In genomic region chrX:150984164-150984824, GRCh38 we compare ENCODE assay signal across 8 cellular contexts. TPM values are rescaled to one million over a fixed set of nuclear protein-coding genes. Genes with fewer than 3 reads are reported as not detected.
DNase-seq lines count a peak whose midpoint lies in the region; ATAC-seq and TF ChIP-seq lines count a peak whose summit lies in the region.

No MANE protein-coding gene starts in this region.

- H3K4me1 ChIP-seq in left ventricle myocardium inferior: peaks cover 5% of the 10 kb centered on the region

- no peaks in the 10 kb centered on the region for H3K36me3 ChIP-seq in left ventricle myocardium inferior

- peaks cover 8% of the 10 kb centered on the region for H3K27me3 Mint-ChIP-seq in activated naive CD4-positive, alpha-beta T cell treated with anti-CD3 and anti-CD28 coated beads, Interleukin-2, amount 10 ng/mL, durations not matched to agents 7 days and 5 days
- H3K27me3 Mint-ChIP-seq in immature natural killer cell (ENCODE audit: low read depth in 3 of 3): peaks cover 1 to 15% (median 3%) of the 10 kb centered on the region in 3 donors
- peaks cover 12% of the 10 kb centered on the region for H3K27me3 Mint-ChIP-seq in stimulated activated naive CD8-positive, alpha-beta T cell treated with anti-CD3 and anti-CD28 coated beads, Interleukin-15, amount 100 ng/mL, for 72 hours

- peaks cover 22% of the 10 kb centered on the region for H3K36me3 Mint-ChIP-seq in activated naive CD4-positive, alpha-beta T cell treated with anti-CD3 and anti-CD28 coated beads, Interleukin-2, amount 10 ng/mL, durations not matched to agents 7 days and 5 days
- H3K36me3 Mint-ChIP-seq in immature natural killer cell: no peaks in the 10 kb centered on the region

- peak overlapping the region; percentile 80 for H3K27ac Mint-ChIP-seq in activated naive CD4-positive, alpha-beta T cell treated with anti-CD3 and anti-CD28 coated beads, Interleukin-2, amount 10 ng/mL, durations not matched to agents 7 days and 5 days
- H3K27ac Mint-ChIP-seq in immature natural killer cell: peak overlapping the region in 3 of 6 donors; percentile 6 to 60 (median 48)
- peak overlapping the region; percentile 76 to 85 for H3K27ac Mint-ChIP-seq in stimulated activated naive CD8-positive, alpha-beta T cell treated with anti-CD3 and anti-CD28 coated beads, Interleukin-15, amount 100 ng/mL, for 72 hours

- DNase-seq in left ventricle myocardium inferior (no peak), left cardiac atrium (no peak), immature natural killer cell (peak in 2 of 3 donors; percentile 7 to 10), AG08395 (ENCODE audit: low spot score) (no peak), hepatic stellate cell (ENCODE audit: low spot score) (no peak)
- peak; percentile 28 for DNase-seq in activated naive CD4-positive, alpha-beta T cell treated with anti-CD3 and anti-CD28 coated beads, Interleukin-2, amount 10 ng/mL, durations not matched to agents 7 days and 5 days
- peak; percentile 8 to 10 for DNase-seq in stimulated activated naive CD8-positive, alpha-beta T cell treated with anti-CD3 and anti-CD28 coated beads, Interleukin-15, amount 100 ng/mL, for 72 hours

- TF ChIP-seq CTCF in left ventricle myocardium inferior (IDR thresholded peaks at IDR 0.05; ENCODE audit: borderline replicate concordance): no peak

- CTCF ChIA-PET in activated naive CD4-positive, alpha-beta T cell treated with anti-CD3 and anti-CD28 coated beads, Interleukin-2, amount 10 ng/mL, durations not matched to agents 7 days and 5 days (lab: Charles Lee): interaction anchor here (0.7 kb wide), 1 partner anchor 98 kb away, joined by 4 read pairs; no protein-coding TSS in a partner anchor

- ATAC-seq in left cardiac atrium (no peak), HG03135 (IDR thresholded peaks at IDR 0.05; ENCODE audit: unreplicated experiment) (peak; percentile 5)
- ATAC-seq in stimulated activated naive CD8-positive, alpha-beta T cell treated with anti-CD3 and anti-CD28 coated beads, Interleukin-15, amount 100 ng/mL, for 72 hours: no peak

- no peaks in the 10 kb centered on the region for H3K27me3 ChIP-seq in left ventricle myocardium inferior (ENCODE audit: low read depth)

- intact Hi-C loops in left ventricle myocardium inferior (cut with micrococcal nuclease): no loop called here
- intact Hi-C loops in left cardiac atrium (cut with DNase I): no loop called here

- peak overlapping the region; percentile 66 for H3K4me3 ChIP-seq in left ventricle myocardium inferior

- H3K4me1 Mint-ChIP-seq in activated naive CD4-positive, alpha-beta T cell treated with anti-CD3 and anti-CD28 coated beads, Interleukin-2, amount 10 ng/mL, durations not matched to agents 7 days and 5 days: peaks cover 21% of the 10 kb centered on the region
- peaks cover 7 to 8% of the 10 kb centered on the region in 2 donors for H3K4me1 Mint-ChIP-seq in immature natural killer cell
- H3K4me1 Mint-ChIP-seq in stimulated activated naive CD8-positive, alpha-beta T cell treated with anti-CD3 and anti-CD28 coated beads, Interleukin-15, amount 100 ng/mL, for 72 hours: no peaks in the 10 kb centered on the region

- no peak overlapping the region for H3K27ac ChIP-seq in left ventricle myocardium inferior (replicated peaks)

- no peaks in the 10 kb centered on the region for H3K9me3 ChIP-seq in left ventricle myocardium inferior (replicated peaks)

- H3K9me3 Mint-ChIP-seq in activated naive CD4-positive, alpha-beta T cell treated with anti-CD3 and anti-CD28 coated beads, Interleukin-2, amount 10 ng/mL, durations not matched to agents 7 days and 5 days: no peaks in the 10 kb centered on the region
- peaks cover 0 to 2% (median 0%) of the 10 kb centered on the region in 6 donors for H3K9me3 Mint-ChIP-seq in immature natural killer cell
- H3K9me3 Mint-ChIP-seq in stimulated activated naive CD8-positive, alpha-beta T cell treated with anti-CD3 and anti-CD28 coated beads, Interleukin-15, amount 100 ng/mL, for 72 hours: no peaks in the 10 kb centered on the region

- H3K4me3 Mint-ChIP-seq in activated naive CD4-positive, alpha-beta T cell treated with anti-CD3 and anti-CD28 coated beads, Interleukin-2, amount 10 ng/mL, durations not matched to agents 7 days and 5 days: peak overlapping the region; percentile 82
- H3K4me3 Mint-ChIP-seq in immature natural killer cell: peak overlapping the region; percentile 74 to 87 (median 82)
- H3K4me3 Mint-ChIP-seq in stimulated activated naive CD8-positive, alpha-beta T cell treated with anti-CD3 and anti-CD28 coated beads, Interleukin-15, amount 100 ng/mL, for 72 hours: peak overlapping the region; percentile 69 to 78

RNA-seq across cellular contexts. Expression of gene HMGB3, which starts 1.2 kb away (rescaled TPM):
- total RNA-seq in left ventricle myocardium inferior (5.6 TPM), left cardiac atrium (1 to 10 TPM; 5.9 to 9.2 TPM)
- polyA plus RNA-seq in immature natural killer cell: 1 to 10 TPM in 2 of 3 donors, under 1 TPM in 1; 0.52 to 2.2 (median 1.3) TPM

Comparison
In these comparisons a context has a peak if more than half of its experiments do, and no peak if none do; other contexts are left out.
1. DNase-seq: peak in activated naive CD4-positive, alpha-beta T cell treated with anti-CD3 and anti-CD28 coated beads, Interleukin-2, amount 10 ng/mL, durations not matched to agents 7 days and 5 days (single experiment), immature natural killer cell (2 of 3) and stimulated activated naive CD8-positive, alpha-beta T cell treated with anti-CD3 and anti-CD28 coated beads, Interleukin-15, amount 100 ng/mL, for 72 hours (2 of 2); none in left ventricle myocardium inferior (single experiment), left cardiac atrium (single experiment), AG08395 (single experiment) and hepatic stellate cell (single experiment).
2. Peak in every context shown above with its lines, with median percentiles within 50 percentile points of each other: H3K4me3 Mint-ChIP-seq.